Comparison of ENCODE assay signal across 21 cellular contexts in the genomic region with DNA sequence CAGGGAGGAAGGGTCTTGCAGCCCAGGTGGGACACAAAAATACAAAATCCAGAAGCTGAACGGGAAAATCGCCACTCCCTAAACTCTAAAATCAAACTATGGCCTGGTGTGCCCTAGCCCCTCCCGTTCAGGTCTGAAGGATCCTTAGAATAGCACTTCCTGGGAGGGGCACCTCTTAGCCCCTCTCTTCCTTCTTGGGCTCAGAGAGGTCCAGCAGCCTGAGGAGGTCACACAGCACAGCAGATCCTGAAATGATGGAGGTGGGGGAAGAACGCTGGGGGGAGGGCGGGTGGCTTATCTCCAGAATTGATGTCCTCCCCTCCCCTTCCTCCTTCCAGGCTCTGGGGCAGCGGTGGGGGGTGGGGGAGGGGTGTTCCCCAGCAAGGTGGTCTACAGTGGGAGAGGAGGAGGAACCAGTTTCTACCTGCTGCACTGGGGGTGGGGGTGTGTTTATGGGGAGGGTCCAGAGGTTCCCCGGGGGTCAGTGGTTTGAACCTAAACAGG. TPM values are rescaled to one million over a fixed set of nuclear protein-coding genes. Genes with fewer than 3 reads are reported as not detected.
A peak's percentile ranks its signal among the peaks of the same experiment; 100 is the strongest.
DNase-seq lines count a peak whose midpoint lies in the region; ATAC-seq, FAIRE-seq and TF ChIP-seq lines count a peak whose summit lies in the region.
"Had no signal": no experiment of that assay in that cellular context is flagged by ENCODE, and none has a peak within 500 bp of the region (broad histone marks: within the 10 kb centered on the region; RNA-seq: fewer than 3 reads in every experiment).

No MANE protein-coding gene starts in this region.

- H3K4me3 Mint-ChIP-seq in natural killer cell treated with Interleukin-12 subunit alpha and Interleukin-12 subunit beta and Interleukin-15 and Interleukin-18, amount 100 ng/mL, for 72 hours = no peak overlapping the region
- no peak overlapping the region for H3K4me3 Mint-ChIP-seq in natural killer cell
- H3K4me3 Mint-ChIP-seq in naive thymus-derived CD4-positive, alpha-beta T cell = peak overlapping the region in 7 of 10 donors; percentile 17 to 74 (median 72)
- H3K4me3 Mint-ChIP-seq: activated CD8-positive, alpha-beta T cell treated with anti-CD3 and anti-CD28 coated beads for 36 hours had no signal

- TF ChIP-seq RAD21 in K562 (CRISPR knock-in tag; conservative IDR thresholded peaks at IDR 0.05 in 1 of 2, IDR thresholded peaks at IDR 0.05 in 1 of 2) = no peak

- TF ChIP-seq EP300 in K562 (IDR thresholded peaks at IDR 0.05; ENCODE audit: low read length) = no peak

- intact Hi-C loops in natural killer cell (cut with micrococcal nuclease) (no loop called here), K562 (cut with micrococcal nuclease) (no loop called here)
- intact Hi-C loops in naive thymus-derived CD4-positive, alpha-beta T cell (cut with micrococcal nuclease) = no loop called here

- H3K27me3 ChIP-seq in K562 (ENCODE audit: control insufficient read depth in 2 of 2, insufficient read depth in 2 of 2, low read length in 2 of 2) = no peaks in the 10 kb centered on the region
- peaks cover 0 to 19% of the 10 kb centered on the region in 2 donors for H3K27me3 ChIP-seq in naive thymus-derived CD4-positive, alpha-beta T cell (ENCODE audit: control insufficient read depth in 2 of 2, insufficient read depth in 2 of 2, low read length in 2 of 2)
- H3K27me3 ChIP-seq: testis had no signal

- H3K27ac ChIP-seq in K562 (ENCODE audit: extremely low read depth, low read depth, low read length) = no peak overlapping the region
- H3K27ac ChIP-seq in naive thymus-derived CD4-positive, alpha-beta T cell (ENCODE audit: low read depth, low read length) = no peak overlapping the region
- H3K27ac ChIP-seq: left lung had no signal

- H3K4me2 ChIP-seq in K562 (ENCODE audit: insufficient read depth, low read length) = no peak overlapping the region

- WGBS in K562 (ENCODE audit: insufficient coverage, low coverage, missing lambda C conversion rate) = 35% methylated on average over 5 of the region's 7 CpGs

- peak; percentile 49 for DNase-seq in natural killer cell treated with Interleukin-12 subunit alpha and Interleukin-12 subunit beta and Interleukin-15 and Interleukin-18, amount 100 ng/mL, for 72 hours (ENCODE audit: low spot score)
- DNase-seq in natural killer cell (no peak), K562 (ENCODE audit: extremely low read depth in 1 of 4, low spot score in 3 of 4) (peak in 1 of 4 experiments; percentile 38), COLO668 (lab: John Stamatoyannopoulos, UW; ENCODE audit: unreplicated experiment) (no peak), NCI-H524 (lab: John Stamatoyannopoulos, UW) (no peak)
- DNase-seq in naive thymus-derived CD4-positive, alpha-beta T cell = no peak
- DNase-seq: activated CD8-positive, alpha-beta T cell treated with anti-CD3 and anti-CD28 coated beads for 36 hours; activated naive CD4-positive, alpha-beta T cell; aorta; CD4-positive, alpha-beta T cell; effector memory CD4-positive, alpha-beta T cell; GOT3; left lung; NCI-H2107; T1000 had no signal

- peaks cover 16 to 20% of the 10 kb centered on the region in 2 donors for H3K27me3 Mint-ChIP-seq in natural killer cell treated with Interleukin-12 subunit alpha and Interleukin-12 subunit beta and Interleukin-15 and Interleukin-18, amount 100 ng/mL, for 72 hours
- H3K27me3 Mint-ChIP-seq in natural killer cell (ENCODE audit: low read depth in 2 of 2) = peaks cover 4 to 11% of the 10 kb centered on the region in 2 donors
- H3K27me3 Mint-ChIP-seq in naive thymus-derived CD4-positive, alpha-beta T cell = peaks cover 9 to 27% (median 15%) of the 10 kb centered on the region in 5 donors

- H3K4me1 ChIP-seq in K562 (replicated peaks in 1 of 2; ENCODE audit: control insufficient read depth in 2 of 2, insufficient read depth in 2 of 2, low read length in 2 of 2) = peaks cover 17 to 56% of the 10 kb centered on the region in 2 experiments
- peaks cover 0 to 8% of the 10 kb centered on the region in 2 donors for H3K4me1 ChIP-seq in naive thymus-derived CD4-positive, alpha-beta T cell (ENCODE audit: control insufficient read depth in 2 of 2, insufficient read depth in 2 of 2, low read length in 2 of 2)

- BruUV-seq in K562 (replicated peaks; lab: Mats Ljungman, UMichigan) = no TSS peak

- no peaks in the 10 kb centered on the region for H3K36me3 ChIP-seq in K562 (ENCODE audit: control insufficient read depth, insufficient read depth, low read length)
- H3K36me3 ChIP-seq in naive thymus-derived CD4-positive, alpha-beta T cell (ENCODE audit: control insufficient read depth in 2 of 3, insufficient read depth in 3 of 3, low read length in 3 of 3) = no peaks in the 10 kb centered on the region
- H3K36me3 ChIP-seq: left lung had no signal

- peaks cover 8% of the 10 kb centered on the region for H3K36me3 Mint-ChIP-seq in natural killer cell treated with Interleukin-12 subunit alpha and Interleukin-12 subunit beta and Interleukin-15 and Interleukin-18, amount 100 ng/mL, for 72 hours
- H3K36me3 Mint-ChIP-seq in natural killer cell = no peaks in the 10 kb centered on the region
- peaks cover 0 to 5% (median 2%) of the 10 kb centered on the region in 5 donors for H3K36me3 Mint-ChIP-seq in naive thymus-derived CD4-positive, alpha-beta T cell

- H3K4me3 ChIP-seq in K562 = no peak overlapping the region
- H3K4me3 ChIP-seq in naive thymus-derived CD4-positive, alpha-beta T cell (ENCODE audit: low read length) = no peak overlapping the region
- H3K4me3 ChIP-seq: GM12878, left lung had no signal

- no peak for ATAC-seq in natural killer cell treated with Interleukin-12 subunit alpha and Interleukin-12 subunit beta and Interleukin-15 and Interleukin-18, amount 100 ng/mL, for 72 hours
- ATAC-seq in natural killer cell (no peak), K562 (no peak), HG03159 (IDR thresholded peaks at IDR 0.05; ENCODE audit: unreplicated experiment) (no peak)
- ATAC-seq in naive thymus-derived CD4-positive, alpha-beta T cell = no peak
- ATAC-seq: activated CD8-positive, alpha-beta T cell treated with anti-CD3 and anti-CD28 coated beads for 36 hours; GM12878; left lung; sciatic nerve had no signal

- H3K9me3 ChIP-seq in K562 (replicated peaks; ENCODE audit: control insufficient read depth, insufficient read depth, low read depth, low read length) = 0 out of 2 replicates have a peak, but pooled peaks cover 4% of the 10 kb centered on the region
- peaks cover 0 to 7% (median 0%) of the 10 kb centered on the region in 3 experiments for H3K9me3 ChIP-seq in naive thymus-derived CD4-positive, alpha-beta T cell (ENCODE audit: control insufficient read depth in 2 of 3, low read length in 3 of 3)
- H3K9me3 ChIP-seq: testis had no signal

- no peak for TF ChIP-seq CTCF in natural killer cell (IDR thresholded peaks at IDR 0.05)
- TF ChIP-seq CTCF in K562 (IDR thresholded peaks at IDR 0.05 in 2 of 3, conservative IDR thresholded peaks at IDR 0.05 in 1 of 3; ENCODE audit: insufficient read depth in 2 of 3, low read depth in 1 of 3, low read length in 3 of 3) = no peak

- H3K79me2 ChIP-seq in K562 (ENCODE audit: control insufficient read depth, insufficient read depth, low read length) = no peaks in the 10 kb centered on the region

- no peaks in the 10 kb centered on the region for H3K4me1 Mint-ChIP-seq in natural killer cell treated with Interleukin-12 subunit alpha and Interleukin-12 subunit beta and Interleukin-15 and Interleukin-18, amount 100 ng/mL, for 72 hours (ENCODE audit: low read depth in 2 of 2)
- H3K4me1 Mint-ChIP-seq in natural killer cell = peaks cover 0 to 5% of the 10 kb centered on the region in 2 donors
- H3K4me1 Mint-ChIP-seq in naive thymus-derived CD4-positive, alpha-beta T cell = peaks cover 0 to 12% (median 4%) of the 10 kb centered on the region in 7 donors

- no peak for TF ChIP-seq POLR2A in K562 (conservative IDR thresholded peaks at IDR 0.05)

- peaks cover 8% of the 10 kb centered on the region for H3K9me3 Mint-ChIP-seq in natural killer cell treated with Interleukin-12 subunit alpha and Interleukin-12 subunit beta and Interleukin-15 and Interleukin-18, amount 100 ng/mL, for 72 hours
- peaks cover 3 to 8% of the 10 kb centered on the region in 2 donors for H3K9me3 Mint-ChIP-seq in natural killer cell
- H3K9me3 Mint-ChIP-seq in naive thymus-derived CD4-positive, alpha-beta T cell = peaks cover 0 to 11% (median 10%) of the 10 kb centered on the region in 11 donors

- H3K27ac Mint-ChIP-seq in natural killer cell treated with Interleukin-12 subunit alpha and Interleukin-12 subunit beta and Interleukin-15 and Interleukin-18, amount 100 ng/mL, for 72 hours = no peak overlapping the region
- no peak overlapping the region for H3K27ac Mint-ChIP-seq in natural killer cell
- no peak overlapping the region for H3K27ac Mint-ChIP-seq in naive thymus-derived CD4-positive, alpha-beta T cell
- H3K27ac Mint-ChIP-seq: activated CD8-positive, alpha-beta T cell treated with anti-CD3 and anti-CD28 coated beads for 36 hours; CD4-positive, alpha-beta T cell had no signal

- H3K9ac ChIP-seq in K562 (ENCODE audit: insufficient read depth in 1 of 2, low read depth in 2 of 2, low read length in 2 of 2) = no peak overlapping the region

- H2AFZ ChIP-seq in K562 (ENCODE audit: low read depth, low read length) = no peak overlapping the region

- in situ Hi-C loops in K562 (cut with MboI) = no loop called here

- POLR2A ChIA-PET in K562 (lab: Yijun Ruan, JAX) = no interaction called here
- POLR2A ChIA-PET in naive thymus-derived CD4-positive, alpha-beta T cell (lab: Charles Lee) = no interaction called here

- CTCF ChIA-PET in K562 (lab: Yijun Ruan, JAX; ENCODE audit: low intra/inter-chr PET ratio) = no interaction called here
- CTCF ChIA-PET in naive thymus-derived CD4-positive, alpha-beta T cell (lab: Charles Lee) = no interaction called here

- no peak for FAIRE-seq in K562 (lab: Jason Lieb, UNC)
- FAIRE-seq: GM12878 had no signal

- H4K20me1 ChIP-seq in K562 (replicated peaks; ENCODE audit: control insufficient read depth, insufficient read depth, low read length) = no peaks in the 10 kb centered on the region

- H3K9me1 ChIP-seq in K562 (ENCODE audit: control insufficient read depth, insufficient read depth, low read length) = no peaks in the 10 kb centered on the region

RNA-seq across cellular contexts. Expression of a gene that starts 1.9 kb away (rescaled TPM):
- not detected for total RNA-seq in natural killer cell treated with Interleukin-12 subunit alpha and Interleukin-12 subunit beta and Interleukin-15 and Interleukin-18, amount 100 ng/mL, for 72 hours
- total RNA-seq in natural killer cell (under 1 TPM; 0.12 to 0.48 (median 0.18) TPM), K562 (2014; rRNA removed) (2.2 and 3.3 TPM in 2 replicates), K562 (2014; rRNA removed; fragmentation: Illumina TruSeq; extraction: Trizol) (2.3 TPM in 2 replicates), K562 (2015; rRNA removed; fragmentation: Illumina TruSeq; extraction: Trizol) (2.9 and 3.3 TPM in 2 replicates), K562 (2021) (12.0 and 12.8 TPM in 2 replicates)
- total RNA-seq in K562 (2011; cell fraction: chromatin; rRNA removed; ENCODE audit: low replicate concordance) = 5.2 and 12.7 TPM in 2 replicates
- total RNA-seq in K562 (2011; cell fraction: nucleolus; rRNA removed) = 5.7 and 6.5 TPM in 2 replicates
- total RNA-seq in K562 (2011; cell fraction: nucleoplasm; rRNA removed) = 4.3 and 5.3 TPM in 2 replicates
- polyA plus RNA-seq in K562 (2011; rRNA removed) (7.3 and 12.0 TPM in 2 replicates), K562 (2014; fragmentation: Illumina TruSeq; extraction: Trizol) (3.8 and 4.9 TPM in 2 replicates), K562 (2014; fragmentation: Nextera tagmentation; extraction: Ambion mirVana) (under 1 TPM; 0.11 to 0.18 TPM), K562 (2014; rRNA removed) (4.7 and 6.0 TPM in 2 replicates)
- polyA plus RNA-seq in K562 (2011; cell fraction: cytosol; rRNA removed) = 8.0 and 16.3 TPM in 2 replicates
- 10.3 and 10.5 TPM in 2 replicates for polyA plus RNA-seq in K562 (2011; cell fraction: nucleus; rRNA removed)
- polyA plus RNA-seq in K562 (2012) = 5.1 and 7.3 TPM in 2 replicates
- polyA minus RNA-seq in K562 (2011; rRNA and poly(A)+ RNA removed) = 10.2 and 11.4 TPM in 2 replicates
- polyA minus RNA-seq in K562 (2011; cell fraction: cytosol; rRNA and poly(A)+ RNA removed) = 8.0 and 8.7 TPM in 2 replicates
- 1.8 and 2.6 TPM in 2 replicates for polyA minus RNA-seq in K562 (2011; cell fraction: nucleus; rRNA and poly(A)+ RNA removed)
- total RNA-seq in naive thymus-derived CD4-positive, alpha-beta T cell = under 1 TPM in 4 of 5 experiments, not detected in 1; 0.07 to 0.53 (median 0.33) TPM
- polyA plus RNA-seq in naive thymus-derived CD4-positive, alpha-beta T cell = not detected
- total RNA-seq: CD4-positive, alpha-beta T cell; HT1080 had no signal

RNA-seq across cellular contexts. Expression of a gene that starts 16.8 kb away (rescaled TPM):
- under 1 TPM; 0.26 to 0.59 TPM for total RNA-seq in natural killer cell treated with Interleukin-12 subunit alpha and Interleukin-12 subunit beta and Interleukin-15 and Interleukin-18, amount 100 ng/mL, for 72 hours
- total RNA-seq in natural killer cell (1 to 10 TPM in 2 of 3 donors, under 1 TPM in 1; 0.75 to 4.8 (median 1.5) TPM), K562 (2014; rRNA removed) (0.09 TPM in 1 of 2 replicates, not detected in the other), K562 (2014; rRNA removed; fragmentation: Illumina TruSeq; extraction: Trizol) (0.04 TPM in 1 of 2 replicates, not detected in the other), K562 (2015; rRNA removed; fragmentation: Illumina TruSeq; extraction: Trizol) (0.04 TPM in 2 replicates), K562 (2021) (0.11 and 0.20 TPM in 2 replicates)
- 0.09 and 0.16 TPM in 2 replicates for total RNA-seq in K562 (2011; cell fraction: chromatin; rRNA removed; ENCODE audit: low replicate concordance)
- under 0.01 and 0.13 TPM in 2 replicates for total RNA-seq in K562 (2011; cell fraction: nucleolus; rRNA removed)
- 0.15 TPM in 1 of 2 replicates, not detected in the other for total RNA-seq in K562 (2011; cell fraction: nucleoplasm; rRNA removed)
- polyA plus RNA-seq in K562 (2011; rRNA removed) (0.08 and 0.12 TPM in 2 replicates), K562 (2014; fragmentation: Illumina TruSeq; extraction: Trizol) (0.04 TPM in 2 replicates), K562 (2014; fragmentation: Nextera tagmentation; extraction: Ambion mirVana) (under 1 TPM in 1 of 2 experiments, not detected in 1; 0.01 TPM), K562 (2014; rRNA removed) (0.07 TPM in 1 of 2 replicates, not detected in the other)
- 0.15 and 0.27 TPM in 2 replicates for polyA plus RNA-seq in K562 (2011; cell fraction: cytosol; rRNA removed)
- 0.04 and 0.22 TPM in 2 replicates for polyA plus RNA-seq in K562 (2011; cell fraction: nucleus; rRNA removed)
- 0.10 and 0.53 TPM in 2 replicates for polyA plus RNA-seq in K562 (2012)
- polyA minus RNA-seq in K562 (2011; rRNA and poly(A)+ RNA removed) = 0.03 TPM in 1 of 2 replicates, not detected in the other
- not detected in 2 replicates for polyA minus RNA-seq in K562 (2011; cell fraction: cytosol; rRNA and poly(A)+ RNA removed)
- polyA minus RNA-seq in K562 (2011; cell fraction: nucleus; rRNA and poly(A)+ RNA removed) = not detected in 2 replicates
- 1 to 10 TPM in 4 of 5 experiments, under 1 TPM in 1; 0.31 to 6.8 (median 6.6) TPM for total RNA-seq in naive thymus-derived CD4-positive, alpha-beta T cell
- polyA plus RNA-seq in naive thymus-derived CD4-positive, alpha-beta T cell = 1 to 10 TPM; 3.2 to 4.1 TPM
- total RNA-seq: HT1080, NCI-H460 had no signal

RNA-seq across cellular contexts. Expression of a gene that starts 20.5 kb away (rescaled TPM):
- total RNA-seq in natural killer cell treated with Interleukin-12 subunit alpha and Interleukin-12 subunit beta and Interleukin-15 and Interleukin-18, amount 100 ng/mL, for 72 hours = 10 to 100 TPM; 30.5 to 91.6 TPM
- total RNA-seq in natural killer cell (10 to 100 TPM; 14.8 to 29.4 (median 19.6) TPM), K562 (2014; rRNA removed) (161 and 172 TPM in 2 replicates), K562 (2014; rRNA removed; fragmentation: Illumina TruSeq; extraction: Trizol) (58.6 and 93.5 TPM in 2 replicates), K562 (2015; rRNA removed; fragmentation: Illumina TruSeq; extraction: Trizol) (87.1 and 91.3 TPM in 2 replicates), K562 (2021) (149 and 152 TPM in 2 replicates)
- 117 and 251 TPM in 2 replicates for total RNA-seq in K562 (2011; cell fraction: chromatin; rRNA removed; ENCODE audit: low replicate concordance)
- 298 and 302 TPM in 2 replicates for total RNA-seq in K562 (2011; cell fraction: nucleolus; rRNA removed)
- total RNA-seq in K562 (2011; cell fraction: nucleoplasm; rRNA removed) = 179 and 217 TPM in 2 replicates
- polyA plus RNA-seq in K562 (2011; rRNA removed) (127 and 145 TPM in 2 replicates), K562 (2014; fragmentation: Illumina TruSeq; extraction: Trizol) (215 and 268 TPM in 2 replicates), K562 (2014; fragmentation: Nextera tagmentation; extraction: Ambion mirVana) (1 to 10 TPM; 2.3 to 3.6 TPM), K562 (2014; rRNA removed) (165 and 173 TPM in 2 replicates)
- 193 and 267 TPM in 2 replicates for polyA plus RNA-seq in K562 (2011; cell fraction: cytosol; rRNA removed)
- polyA plus RNA-seq in K562 (2011; cell fraction: nucleus; rRNA removed) = 120 and 140 TPM in 2 replicates
- 107 and 221 TPM in 2 replicates for polyA plus RNA-seq in K562 (2012)
- 62.5 and 83.9 TPM in 2 replicates for polyA minus RNA-seq in K562 (2011; rRNA and poly(A)+ RNA removed)
- polyA minus RNA-seq in K562 (2011; cell fraction: cytosol; rRNA and poly(A)+ RNA removed) = 76.8 and 77.8 TPM in 2 replicates
- 36.1 and 44.7 TPM in 2 replicates for polyA minus RNA-seq in K562 (2011; cell fraction: nucleus; rRNA and poly(A)+ RNA removed)
- 10 to 100 TPM; 10.1 to 28.5 (median 17.8) TPM for total RNA-seq in naive thymus-derived CD4-positive, alpha-beta T cell
- polyA plus RNA-seq in naive thymus-derived CD4-positive, alpha-beta T cell = 10 to 100 TPM; 40.7 to 42.1 TPM

Comparison
In these comparisons a context has a peak if more than half of its experiments do, and no peak if none do; other contexts are left out.
1. H3K4me3 Mint-ChIP-seq: peak in naive thymus-derived CD4-positive, alpha-beta T cell (7 of 10); none in natural killer cell treated with Interleukin-12 subunit alpha and Interleukin-12 subunit beta and Interleukin-15 and Interleukin-18, amount 100 ng/mL, for 72 hours (single experiment) and natural killer cell (single experiment).